Comparison of ENCODE assay signal across 11 cellular contexts in genomic region chr14:83023369-83023768, GRCh38.
"Had no signal": no experiment of that assay in that cellular context is flagged by ENCODE, and none has a peak within 500 bp of the region (broad histone marks: within the 10 kb centered on the region; RNA-seq: fewer than 3 reads in every experiment).

No MANE protein-coding gene starts in this region.

- H3K4me1 ChIP-seq: HAP-1 had no signal

- FAIRE-seq: H1, H54 had no signal

- H2AFZ ChIP-seq: GM23248, GM23338 had no signal

- H3K9me3 ChIP-seq: HAP-1 had no signal

- H3K27ac ChIP-seq: GM23248 had no signal

- H3K4me3 ChIP-seq: GM23248, GM23338, HAP-1 had no signal

- DNase-seq: GM23248, GOT3, H7, H9, HCEC 1CT, HFFc6 had no signal

- H3K4me2 ChIP-seq: GM23338 had no signal

- H3K36me3 ChIP-seq: HAP-1 had no signal

- ATAC-seq: GM23338, HCT116 had no signal

- H3K9ac ChIP-seq: GM23248 had no signal
